ENCODE assay signal across 25 cellular contexts in the genomic region with DNA sequence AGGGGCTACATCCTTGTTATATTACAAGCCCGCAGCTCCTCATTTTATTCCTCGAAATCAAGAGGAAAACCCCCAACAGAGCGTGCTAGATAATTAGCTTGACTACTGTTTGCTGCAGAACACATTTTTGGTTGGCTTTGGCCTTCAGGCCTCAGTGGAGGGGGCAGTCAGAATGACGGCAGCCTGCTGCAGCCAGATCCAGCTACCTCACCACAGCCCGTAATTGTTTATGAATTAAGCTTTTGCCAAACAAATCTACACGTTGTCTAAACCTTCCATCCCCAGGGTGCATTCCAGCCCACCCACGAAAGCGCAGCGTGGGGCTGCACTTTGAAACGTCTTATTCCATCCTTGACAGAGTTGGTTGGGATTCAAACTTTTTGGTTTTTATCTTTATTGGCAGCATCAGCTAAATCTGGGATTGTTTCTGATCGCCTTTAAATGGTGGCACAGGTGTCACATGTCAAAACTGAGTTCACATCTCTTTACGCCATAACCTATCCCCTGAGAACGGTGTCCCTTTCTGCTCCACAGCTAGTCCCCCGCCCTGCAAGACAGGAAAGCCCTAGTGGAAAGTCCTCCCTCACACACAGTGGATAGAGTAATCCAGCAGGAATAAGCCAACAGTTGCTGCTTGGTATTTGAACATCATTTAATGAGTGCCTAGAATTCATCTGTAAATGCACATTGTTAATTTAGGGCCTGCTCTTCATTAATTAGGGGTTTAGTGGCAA.
A peak's percentile ranks its signal among the peaks of the same experiment; 100 is the strongest.
DNase-seq lines count a peak whose midpoint lies in the region; ATAC-seq and TF ChIP-seq lines count a peak whose summit lies in the region.
"Had no signal": no experiment of that assay in that cellular context is flagged by ENCODE, and none has a peak within 500 bp of the region (broad histone marks: within the 10 kb centered on the region; RNA-seq: fewer than 3 reads in every experiment).

No MANE protein-coding gene starts in this region.

- H3K27ac ChIP-seq in GM23338 (ENCODE audit: low read depth) (no peak overlapping the region), esophagus muscularis mucosa (replicated peaks in 1 of 4) (peak overlapping the region; percentile 31 to 62 (median 54)), hepatocyte (peak overlapping the region; percentile 6), stomach (peak overlapping the region in 4 of 5 donors; percentile 11 to 46 (median 25))
- no peak overlapping the region for H3K27ac ChIP-seq in naive thymus-derived CD4-positive, alpha-beta T cell (ENCODE audit: low read depth, low read length)
- H3K27ac ChIP-seq: A549 had no signal

- POLR2A ChIA-PET in naive thymus-derived CD4-positive, alpha-beta T cell (lab: Charles Lee) = no interaction called here

- H2AFZ ChIP-seq in GM23338 = peak overlapping the region; percentile 60; the same call in 1 of the 2 replicates
- H2AFZ ChIP-seq in hepatocyte = no peak overlapping the region

- intact Hi-C loops in esophagus muscularis mucosa (cut with DNase I) = no loop called here
- intact Hi-C loops in stomach (cut with DNase I; ENCODE audit: low total_unique reads) = no loop called here
- intact Hi-C loops in naive thymus-derived CD4-positive, alpha-beta T cell (cut with micrococcal nuclease) = no loop called here

- no peaks in the 10 kb centered on the region; the same call in 1 of the 2 replicates for H3K9me2 ChIP-seq in GM23338 (ENCODE audit: insufficient read depth)
- H3K9me2 ChIP-seq in hepatocyte (replicated peaks; ENCODE audit: insufficient read depth) = no peaks in the 10 kb centered on the region

- ATAC-seq in GM23338 (no peak), SK-N-SH treated with all-trans-retinoic acid at 6 μM for 48 hours (no peak), GM18502 (IDR thresholded peaks at IDR 0.05; ENCODE audit: poor library complexity, unreplicated experiment) (no peak)
- no peak for ATAC-seq in naive thymus-derived CD4-positive, alpha-beta T cell
- ATAC-seq: A549; activated CD8-positive, alpha-beta memory T cell treated with anti-CD3 and anti-CD28 coated beads, Interleukin-2, amount 10 ng/mL, durations not matched to agents 7 days and 5 days; naive thymus-derived CD8-positive, alpha-beta T cell had no signal

- CTCF ChIA-PET in naive thymus-derived CD4-positive, alpha-beta T cell (lab: Charles Lee) = no interaction called here

- H3K9me3 Mint-ChIP-seq in GM23338 = no peaks in the 10 kb centered on the region; the same call in 2 of the 3 replicates
- H3K9me3 Mint-ChIP-seq in naive thymus-derived CD4-positive, alpha-beta T cell = peaks cover 0 to 7% (median 2%) of the 10 kb centered on the region in 11 donors

- H3K4me1 Mint-ChIP-seq in GM23338 = peaks cover 9% of the 10 kb centered on the region; the same call in 2 of the 3 replicates
- H3K4me1 Mint-ChIP-seq in naive thymus-derived CD4-positive, alpha-beta T cell = no peaks in the 10 kb centered on the region
- H3K4me1 Mint-ChIP-seq: activated B cell treated with CpG ODN at 0.5 μM for 24 hours; activated CD8-positive, alpha-beta memory T cell treated with anti-CD3 and anti-CD28 coated beads, Interleukin-2, amount 10 ng/mL, durations not matched to agents 7 days and 5 days; naive thymus-derived CD8-positive, alpha-beta T cell had no signal

- H3K27ac Mint-ChIP-seq in GM23338 = no peak overlapping the region
- no peak overlapping the region for H3K27ac Mint-ChIP-seq in naive thymus-derived CD4-positive, alpha-beta T cell
- H3K27ac Mint-ChIP-seq: activated B cell treated with CpG ODN at 0.5 μM for 24 hours; activated CD8-positive, alpha-beta memory T cell treated with anti-CD3 and anti-CD28 coated beads, Interleukin-2, amount 10 ng/mL, durations not matched to agents 7 days and 5 days; naive thymus-derived CD8-positive, alpha-beta T cell had no signal

- H3K4me2 ChIP-seq in GM23338 = no peak overlapping the region
- H3K4me2 ChIP-seq in hepatocyte = no peak overlapping the region
- H3K4me2 ChIP-seq: A549 had no signal

- H3K36me3 Mint-ChIP-seq in GM23338 (ENCODE audit: low read depth) = no peaks in the 10 kb centered on the region
- no peaks in the 10 kb centered on the region for H3K36me3 Mint-ChIP-seq in naive thymus-derived CD4-positive, alpha-beta T cell
- H3K36me3 Mint-ChIP-seq: activated CD8-positive, alpha-beta memory T cell treated with anti-CD3 and anti-CD28 coated beads, Interleukin-2, amount 10 ng/mL, durations not matched to agents 7 days and 5 days; naive thymus-derived CD8-positive, alpha-beta T cell had no signal

- H3K4me1 ChIP-seq in GM23338 (ENCODE audit: insufficient read depth) (peaks cover 5% of the 10 kb centered on the region; the same call in 1 of the 2 replicates), esophagus muscularis mucosa (peaks cover 0 to 29% (median 26%) of the 10 kb centered on the region in 4 donors), hepatocyte (ENCODE audit: insufficient read depth) (peaks cover 7% of the 10 kb centered on the region), stomach (peaks cover 0 to 20% (median 7%) of the 10 kb centered on the region in 4 donors)
- no peaks in the 10 kb centered on the region for H3K4me1 ChIP-seq in naive thymus-derived CD4-positive, alpha-beta T cell (ENCODE audit: control insufficient read depth in 2 of 2, insufficient read depth in 2 of 2, low read length in 2 of 2)
- H3K4me1 ChIP-seq: A549, BE2C, HAP-1 had no signal

- H3F3A ChIP-seq in GM23338 (replicated peaks; ENCODE audit: low read depth) = no peaks in the 10 kb centered on the region

- TF ChIP-seq CTCF in GM23338 (conservative IDR thresholded peaks at IDR 0.05; ENCODE audit: low read depth in 2 of 2) (no peak), esophagus muscularis mucosa (IDR thresholded peaks at IDR 0.05) (no peak), hepatocyte (IDR thresholded peaks at IDR 0.05; ENCODE audit: poor library complexity) (no peak), stomach (IDR thresholded peaks at IDR 0.05) (no peak)

- TF ChIP-seq EP300 in esophagus muscularis mucosa (IDR thresholded peaks at IDR 0.05) (no peak), stomach (IDR thresholded peaks at IDR 0.05) (no peak)

- no peaks in the 10 kb centered on the region for H3K36me3 ChIP-seq in GM23338 (ENCODE audit: insufficient read depth)
- no peaks in the 10 kb centered on the region for H3K36me3 ChIP-seq in esophagus muscularis mucosa
- H3K36me3 ChIP-seq in hepatocyte (replicated peaks; ENCODE audit: insufficient read depth, low read depth) = no peaks in the 10 kb centered on the region
- no peaks in the 10 kb centered on the region for H3K36me3 ChIP-seq in stomach
- H3K36me3 ChIP-seq in naive thymus-derived CD4-positive, alpha-beta T cell (ENCODE audit: control insufficient read depth in 2 of 3, insufficient read depth in 3 of 3, low read length in 3 of 3) = no peaks in the 10 kb centered on the region
- H3K36me3 ChIP-seq: BE2C, HAP-1 had no signal

- 43% methylated on average over 14 of the region's 14 CpGs for WGBS in esophagus muscularis mucosa
- 50% methylated on average over 14 of the region's 14 CpGs for WGBS in hepatocyte (ENCODE audit: low lambda C conversion rate, missing lambda C conversion rate)
- 54 to 77% (median 68%) methylated on average over 14 of the region's 14 CpGs for WGBS in stomach, 5 donors

- DNase-seq in GM23338 (ENCODE audit: low spot score) (no peak), esophagus muscularis mucosa (ENCODE audit: extremely low spot score) (no peak), hepatocyte (ENCODE audit: low spot score) (no peak), stomach (no peak), germinal center (ENCODE audit: low spot score) (no peak)
- no peak for DNase-seq in naive thymus-derived CD4-positive, alpha-beta T cell
- DNase-seq: activated B cell treated with CpG ODN at 0.5 μM for 24 hours; activated CD8-positive, alpha-beta memory T cell treated with anti-CD3 and anti-CD28 coated beads, Interleukin-2, amount 10 ng/mL, durations not matched to agents 7 days and 5 days; activated naive CD4-positive, alpha-beta T cell; activated T-cell treated with anti-CD3 and anti-CD28 coated beads, Interleukin-2, amount 50 U/mL, for 48 hours; BE2C; effector CD4-positive, alpha-beta T cell; hippocampal formation; naive thymus-derived CD8-positive, alpha-beta T cell; NCI-H1092; NCI-H1694 treated with DMSO at 0.1 percent for 48 hours; NCI-H2171 treated with DMSO at 0.1 percent for 48 hours; NCI-H510A treated with DMSO at 0.1 percent for 48 hours; stimulated activated CD4-positive, alpha-beta T cell treated with anti-CD3 and anti-CD28 coated beads, Interleukin-4, amount 100 ng/mL, for 1 hour; SW 1271; T-helper 9 cell had no signal

- H3K27me3 ChIP-seq in GM23338 (ENCODE audit: insufficient read depth) = no peaks in the 10 kb centered on the region
- no peaks in the 10 kb centered on the region for H3K27me3 ChIP-seq in esophagus muscularis mucosa
- H3K27me3 ChIP-seq in hepatocyte = no peaks in the 10 kb centered on the region
- H3K27me3 ChIP-seq in stomach = no peaks in the 10 kb centered on the region
- H3K27me3 ChIP-seq in naive thymus-derived CD4-positive, alpha-beta T cell (ENCODE audit: control insufficient read depth in 2 of 2, insufficient read depth in 2 of 2, low read length in 2 of 2) = no peaks in the 10 kb centered on the region
- H3K27me3 ChIP-seq: BE2C had no signal

- H3K79me2 ChIP-seq in GM23338 (replicated peaks; ENCODE audit: insufficient read depth) (no peaks in the 10 kb centered on the region), hepatocyte (no peaks in the 10 kb centered on the region)

- H3K4me3 ChIP-seq in GM23338 (no peak overlapping the region), esophagus muscularis mucosa (no peak overlapping the region), hepatocyte (no peak overlapping the region), stomach (no peak overlapping the region)
- H3K4me3 ChIP-seq in naive thymus-derived CD4-positive, alpha-beta T cell (ENCODE audit: low read length) = no peak overlapping the region
- H3K4me3 ChIP-seq: A549, HAP-1 had no signal

- H3K27me3 Mint-ChIP-seq in GM23338 (ENCODE audit: insufficient read depth, low read depth, poor library complexity) = no peaks in the 10 kb centered on the region
- H3K27me3 Mint-ChIP-seq in naive thymus-derived CD4-positive, alpha-beta T cell = peaks cover 3 to 14% (median 12%) of the 10 kb centered on the region in 5 donors

- H3K9me3 ChIP-seq in esophagus muscularis mucosa (no peaks in the 10 kb centered on the region), hepatocyte (ENCODE audit: low read depth) (no peaks in the 10 kb centered on the region), stomach (no peaks in the 10 kb centered on the region)
- no peaks in the 10 kb centered on the region for H3K9me3 ChIP-seq in naive thymus-derived CD4-positive, alpha-beta T cell (ENCODE audit: control insufficient read depth in 2 of 3, low read length in 3 of 3)
- H3K9me3 ChIP-seq: A549, BE2C, HAP-1 had no signal

- H3K4me3 Mint-ChIP-seq in GM23338 = no peak overlapping the region
- no peak overlapping the region for H3K4me3 Mint-ChIP-seq in naive thymus-derived CD4-positive, alpha-beta T cell
- H3K4me3 Mint-ChIP-seq: activated B cell treated with CpG ODN at 0.5 μM for 24 hours; activated CD8-positive, alpha-beta memory T cell treated with anti-CD3 and anti-CD28 coated beads, Interleukin-2, amount 10 ng/mL, durations not matched to agents 7 days and 5 days; naive thymus-derived CD8-positive, alpha-beta T cell had no signal

- H4K20me1 ChIP-seq in GM23338 (replicated peaks; ENCODE audit: insufficient read depth) (no peaks in the 10 kb centered on the region), hepatocyte (ENCODE audit: insufficient read depth, poor library complexity, severe bottlenecking) (no peaks in the 10 kb centered on the region)

- no peak for TF ChIP-seq POLR2A in esophagus muscularis mucosa (IDR thresholded peaks at IDR 0.05; ENCODE audit: low read depth)
- TF ChIP-seq POLR2A in stomach (IDR thresholded peaks at IDR 0.05) = no peak

Comparison
In these comparisons a context has a peak if more than half of its experiments do, and no peak if none do; other contexts are left out.
1. H3K27ac ChIP-seq: peak in esophagus muscularis mucosa (4 of 4), hepatocyte (single experiment) and stomach (4 of 5); none in GM23338 (single experiment) and naive thymus-derived CD4-positive, alpha-beta T cell (single experiment).